In genomic region chr5:82277987-82278710, GRCh38 we compare ENCODE assay signal across 8 cellular contexts. TPM values are rescaled to one million over a fixed set of nuclear protein-coding genes. Genes with fewer than 3 reads are reported as not detected.
DNase-seq lines count a peak whose midpoint lies in the region; ATAC-seq and TF ChIP-seq lines count a peak whose summit lies in the region.

Gene RPS23, minus strand, starts transcription at chr5:82278354. Its CDS starts 31 bp downstream, at chr5:82278323.

- peaks cover 27% of the 10 kb centered on the region for H3F3A ChIP-seq in GM23338 (replicated peaks; ENCODE audit: low read depth)

- H3K27ac ChIP-seq in GM23338 (ENCODE audit: low read depth), result peak within 1 kb of the TSS; percentile 92
- H3K27ac ChIP-seq in RWPE2 (ENCODE audit: poor library complexity, severe bottlenecking), result peak within 1 kb of the TSS; percentile 68

- H3K4me3 Mint-ChIP-seq in GM23338 (peak within 1 kb of the TSS; percentile 94), nephron (peak within 1 kb of the TSS; percentile 91 to 94 (median 94))
- H3K4me3 Mint-ChIP-seq in activated T-helper 2 cell treated with anti-CD3 and anti-CD28 coated beads, Interferon-gamma antibody, Interleukin-2, Interleukin-4, amounts not matched to agents 10 μg/mL and 5 μg/mL and 100 μg/mL, durations not matched to agents 14 hours and 24 hours and 36 hours (ENCODE audit: low read depth), result peak within 1 kb of the TSS; percentile 92
- peak within 1 kb of the TSS; percentile 90 for H3K4me3 Mint-ChIP-seq in stimulated activated naive CD8-positive, alpha-beta T cell treated with anti-CD3 and anti-CD28 coated beads, Interleukin-15, Interleukin-2, amounts not matched to agents 100 ng/mL and 50 ng/mL, for 24 hours

- no peak within 1 kb of the TSS for H2AFZ ChIP-seq in GM23338

- H4K20me1 ChIP-seq in GM23338 (replicated peaks; ENCODE audit: insufficient read depth), result no peaks in the 10 kb centered on the region; the same call in 1 of the 2 replicates

- intact Hi-C loops in activated T-helper 2 cell treated with anti-CD3 and anti-CD28 coated beads, Interferon-gamma antibody, Interleukin-2, Interleukin-4, amounts not matched to agents 10 μg/mL and 5 μg/mL and 100 μg/mL, durations not matched to agents 14 hours and 24 hours and 36 hours (cut with micrococcal nuclease), result loop anchor here (2.0 to 5.0 kb wide), 3 partner anchors 79 to 425 kb away; partner anchors contain the start of gene ATG10

- no peaks in the 10 kb centered on the region for H3K9me3 ChIP-seq in RWPE2 (ENCODE audit: severe bottlenecking)

- peak within 1 kb of the TSS; percentile 95 for H3K4me2 ChIP-seq in GM23338

- H3K27me3 ChIP-seq in GM23338 (ENCODE audit: insufficient read depth) (no peaks in the 10 kb centered on the region), RWPE2 (ENCODE audit: insufficient read depth, poor library complexity, severe bottlenecking) (no peaks in the 10 kb centered on the region)

- H3K27me3 Mint-ChIP-seq in GM23338 (ENCODE audit: insufficient read depth, low read depth, poor library complexity) (peaks cover 23% of the 10 kb centered on the region), nephron (ENCODE audit: low read depth) (no peaks in the 10 kb centered on the region)
- H3K27me3 Mint-ChIP-seq in activated T-helper 2 cell treated with anti-CD3 and anti-CD28 coated beads, Interferon-gamma antibody, Interleukin-2, Interleukin-4, amounts not matched to agents 10 μg/mL and 5 μg/mL and 100 μg/mL, durations not matched to agents 14 hours and 24 hours and 36 hours (ENCODE audit: low read depth), result no peaks in the 10 kb centered on the region
- H3K27me3 Mint-ChIP-seq in stimulated activated naive CD8-positive, alpha-beta T cell treated with anti-CD3 and anti-CD28 coated beads, Interleukin-15, Interleukin-2, amounts not matched to agents 100 ng/mL and 50 ng/mL, for 24 hours, result no peaks in the 10 kb centered on the region

- H3K79me2 ChIP-seq in GM23338 (replicated peaks; ENCODE audit: insufficient read depth), result peaks cover 22% of the 10 kb centered on the region

- peaks cover 54% of the 10 kb centered on the region for H3K36me3 Mint-ChIP-seq in GM23338 (ENCODE audit: low read depth)
- H3K36me3 Mint-ChIP-seq in activated T-helper 2 cell treated with anti-CD3 and anti-CD28 coated beads, Interferon-gamma antibody, Interleukin-2, Interleukin-4, amounts not matched to agents 10 μg/mL and 5 μg/mL and 100 μg/mL, durations not matched to agents 14 hours and 24 hours and 36 hours (ENCODE audit: low read depth), result peaks cover 49% of the 10 kb centered on the region
- H3K36me3 Mint-ChIP-seq in nephron (ENCODE audit: low read depth), result peaks cover 43% of the 10 kb centered on the region
- peaks cover 51% of the 10 kb centered on the region for H3K36me3 Mint-ChIP-seq in stimulated activated naive CD8-positive, alpha-beta T cell treated with anti-CD3 and anti-CD28 coated beads, Interleukin-15, Interleukin-2, amounts not matched to agents 100 ng/mL and 50 ng/mL, for 24 hours (ENCODE audit: low read depth)

- ATAC-seq in GM23338 (peak; percentile 75), RWPE2 (ENCODE audit: low read depth) (peak; percentile 72)

- H3K4me1 ChIP-seq in GM23338 (ENCODE audit: insufficient read depth), result peaks cover 26% of the 10 kb centered on the region
- peaks cover 7% of the 10 kb centered on the region for H3K4me1 ChIP-seq in RWPE2 (ENCODE audit: insufficient read depth, poor library complexity, severe bottlenecking)

- H3K36me3 ChIP-seq in GM23338 (ENCODE audit: insufficient read depth) (peaks cover 29% of the 10 kb centered on the region), RWPE2 (ENCODE audit: low read depth) (peaks cover 48% of the 10 kb centered on the region)

- DNase-seq in Daoy (ENCODE audit: low read depth), result peak; percentile 95
- DNase-seq in GM23338 (ENCODE audit: low spot score), result peak; percentile 95
- peak; percentile 93 for DNase-seq in LHCN-M2 (ENCODE audit: low read depth)
- peak; percentile 87 for DNase-seq in RWPE2 (ENCODE audit: low spot score)
- DNase-seq in activated T-helper 2 cell treated with anti-CD3 and anti-CD28 coated beads, Interferon-gamma antibody, Interleukin-2, Interleukin-4, amounts not matched to agents 10 μg/mL and 5 μg/mL and 100 μg/mL, durations not matched to agents 14 hours and 24 hours and 36 hours (ENCODE audit: low spot score), result peak; percentile 82
- DNase-seq in fibroblast of pulmonary artery (ENCODE audit: low read depth), result peak; percentile 93

- H3K4me3 ChIP-seq in GM23338 (peak within 1 kb of the TSS; percentile 91), RWPE2 (ENCODE audit: severe bottlenecking) (peak within 1 kb of the TSS; percentile 90), fibroblast of pulmonary artery (replicated peaks; ENCODE audit: low read depth, low read length) (peak within 1 kb of the TSS; percentile 63)

- no peak for TF ChIP-seq CTCF in GM23338 (conservative IDR thresholded peaks at IDR 0.05; ENCODE audit: low read depth in 2 of 2)
- TF ChIP-seq CTCF in RWPE2 (IDR thresholded peaks at IDR 0.05; ENCODE audit: poor library complexity, severe bottlenecking), result no peak
- TF ChIP-seq CTCF in fibroblast of pulmonary artery (IDR thresholded peaks at IDR 0.05; ENCODE audit: low read length, missing control alignments), result no peak
- TF ChIP-seq CTCF in nephron (IDR thresholded peaks at IDR 0.05; ENCODE audit: unreplicated experiment in 3 of 3), result no peak

- H3K27ac Mint-ChIP-seq in GM23338 (peak within 1 kb of the TSS; percentile 100), nephron (peak within 1 kb of the TSS; percentile 99 to 100 (median 99))
- H3K27ac Mint-ChIP-seq in activated T-helper 2 cell treated with anti-CD3 and anti-CD28 coated beads, Interferon-gamma antibody, Interleukin-2, Interleukin-4, amounts not matched to agents 10 μg/mL and 5 μg/mL and 100 μg/mL, durations not matched to agents 14 hours and 24 hours and 36 hours, result peak within 1 kb of the TSS; percentile 97
- H3K27ac Mint-ChIP-seq in stimulated activated naive CD8-positive, alpha-beta T cell treated with anti-CD3 and anti-CD28 coated beads, Interleukin-15, Interleukin-2, amounts not matched to agents 100 ng/mL and 50 ng/mL, for 24 hours, result peak within 1 kb of the TSS; percentile 99

- no peaks in the 10 kb centered on the region for H3K9me3 Mint-ChIP-seq in GM23338
- no peaks in the 10 kb centered on the region for H3K9me3 Mint-ChIP-seq in activated T-helper 2 cell treated with anti-CD3 and anti-CD28 coated beads, Interferon-gamma antibody, Interleukin-2, Interleukin-4, amounts not matched to agents 10 μg/mL and 5 μg/mL and 100 μg/mL, durations not matched to agents 14 hours and 24 hours and 36 hours
- H3K9me3 Mint-ChIP-seq in nephron, result no peaks in the 10 kb centered on the region
- H3K9me3 Mint-ChIP-seq in stimulated activated naive CD8-positive, alpha-beta T cell treated with anti-CD3 and anti-CD28 coated beads, Interleukin-15, Interleukin-2, amounts not matched to agents 100 ng/mL and 50 ng/mL, for 24 hours, result no peaks in the 10 kb centered on the region

- H3K9me2 ChIP-seq in GM23338 (ENCODE audit: insufficient read depth), result no peaks in the 10 kb centered on the region

- H3K4me1 Mint-ChIP-seq in GM23338 (peaks cover 36% of the 10 kb centered on the region), nephron (peaks cover 45% of the 10 kb centered on the region)
- H3K4me1 Mint-ChIP-seq in activated T-helper 2 cell treated with anti-CD3 and anti-CD28 coated beads, Interferon-gamma antibody, Interleukin-2, Interleukin-4, amounts not matched to agents 10 μg/mL and 5 μg/mL and 100 μg/mL, durations not matched to agents 14 hours and 24 hours and 36 hours (ENCODE audit: low read depth), result peaks cover 35% of the 10 kb centered on the region
- H3K4me1 Mint-ChIP-seq in stimulated activated naive CD8-positive, alpha-beta T cell treated with anti-CD3 and anti-CD28 coated beads, Interleukin-15, Interleukin-2, amounts not matched to agents 100 ng/mL and 50 ng/mL, for 24 hours (ENCODE audit: low read depth), result peaks cover 68% of the 10 kb centered on the region

TF ChIP-seq in GM23338, 12 proteins besides CTCF, POLR2A, EP300 and RAD21 (continues in another document):
- TF ChIP-seq CREB1 (CRISPR knock-in tag; IDR thresholded peaks at IDR 0.05; ENCODE audit: low read depth), result peak; percentile 58
- no peak for TF ChIP-seq EZH2 (IDR thresholded peaks at IDR 0.05; ENCODE audit: low read depth, unreplicated experiment)
- no peak for TF ChIP-seq ZNF114 (CRISPR knock-in tag; IDR thresholded peaks at IDR 0.05)
- peak; percentile 64; the same call in 1 of the 2 replicates for TF ChIP-seq ETS1 (IDR thresholded peaks at IDR 0.05)
- TF ChIP-seq POLR2AphosphoS5 (IDR thresholded peaks at IDR 0.05; ENCODE audit: low read depth), result peak; percentile 90
- TF ChIP-seq JUNB (IDR thresholded peaks at IDR 0.05; ENCODE audit: unreplicated experiment), result no peak

RNA-seq across cellular contexts. Expression of gene RPS23, which starts in this region (rescaled TPM):
- total RNA-seq in Daoy (2014; rRNA removed; shearing (Covaris generic)), result 4,285 and 5,872 TPM in 2 replicates
- total RNA-seq in GM23338 (2014; rRNA removed; shearing (Covaris generic)), result 1,580 and 2,261 TPM in 2 replicates
- polyA plus RNA-seq in GM23338 (2016; fragmentation: Nextera tagmentation; extraction: Ambion mirVana), result 3,526 and 3,589 TPM in 2 replicates
- 1,596 and 2,071 TPM in 2 replicates for total RNA-seq in LHCN-M2 (2014; rRNA removed)
- polyA plus RNA-seq in LHCN-M2 (2012), result 3,896 TPM
- total RNA-seq in activated T-helper 2 cell treated with anti-CD3 and anti-CD28 coated beads, Interferon-gamma antibody, Interleukin-2, Interleukin-4, amounts not matched to agents 10 μg/mL and 5 μg/mL and 100 μg/mL, durations not matched to agents 14 hours and 24 hours and 36 hours, result 2,718 and 2,741 TPM in 2 replicates

Comparison
In these comparisons a context has a peak if more than half of its experiments do, and no peak if none do; other contexts are left out.
1. Peak in every context shown above with its lines: DNase-seq, ATAC-seq, H3K4me3 ChIP-seq and H3K27ac ChIP-seq.